9 cellular contexts compared by ENCODE assay signal in genomic region chr17:10198509-10199249, GRCh38. TPM values are rescaled to one million over a fixed set of nuclear protein-coding genes. Genes with fewer than 3 reads are reported as not detected.
DNase-seq lines count a peak whose midpoint lies in the region; ATAC-seq, FAIRE-seq and TF ChIP-seq lines count a peak whose summit lies in the region.
"Had no signal": no experiment of that assay in that cellular context is flagged by ENCODE, and none has a peak within 500 bp of the region (broad histone marks: within the 10 kb centered on the region; RNA-seq: fewer than 3 reads in every experiment).

GAS7 (minus strand) TSS chr17:10198606.

- no peaks in the 10 kb centered on the region for H3K9me2 ChIP-seq in neural cell (ENCODE audit: insufficient read depth, low read length)

- TF ChIP-seq EP300 in neural cell (conservative IDR thresholded peaks at IDR 0.05; ENCODE audit: poor library complexity, severe bottlenecking): no peak

- H3K4me3 ChIP-seq in fibroblast of pulmonary artery (replicated peaks; ENCODE audit: low read depth, low read length): peak within 1 kb of the TSS; percentile 52
- H3K4me3 ChIP-seq in neural cell (ENCODE audit: low read length): peak within 1 kb of the TSS; percentile 83

- no peaks in the 10 kb centered on the region for H3K79me2 ChIP-seq in neural cell (replicated peaks; ENCODE audit: insufficient read depth, low read length)

- H3K27me3 ChIP-seq in neural cell (ENCODE audit: insufficient read depth, low read depth, low read length): no peaks in the 10 kb centered on the region

- ATAC-seq in HG03066 (IDR thresholded peaks at IDR 0.05; ENCODE audit: low read depth, unreplicated experiment) (peak; percentile 68), HG03469 (IDR thresholded peaks at IDR 0.05; ENCODE audit: unreplicated experiment) (no peak)
- ATAC-seq: Panc1 had no signal

- peak within 1 kb of the TSS; percentile 71 for H3K9ac ChIP-seq in neural cell (ENCODE audit: low read length)

- peak within 1 kb of the TSS; percentile 44 for H3K4me2 ChIP-seq in neural cell (ENCODE audit: low read length)

- H2AFZ ChIP-seq in neural cell (ENCODE audit: low read depth, low read length): peak within 1 kb of the TSS; percentile 89

- H3K9me3 ChIP-seq in neural cell (ENCODE audit: low read length): peaks cover under 1% of the 10 kb centered on the region

- no peak for FAIRE-seq in urothelium cell line (lab: Jason Lieb, UNC)

- DNase-seq in GM10266 (ENCODE audit: extremely low spot score) (peak; percentile 80), fibroblast of pulmonary artery (ENCODE audit: low read depth) (peak; percentile 16), urothelium cell line (ENCODE audit: low spot score) (peak; percentile 77), NCI-H1930 (lab: John Stamatoyannopoulos, UW) (no peak)
- DNase-seq in activated CD8-positive, alpha-beta memory T cell treated with anti-CD3 and anti-CD28 coated beads, Interleukin-2, amount 50 U/mL, for 1 hour (ENCODE audit: extremely low read depth): peak; percentile 36

- no peaks in the 10 kb centered on the region for H3K36me3 ChIP-seq in neural cell (ENCODE audit: insufficient read depth, low read length)

- TF ChIP-seq CTCF in GM10266 (IDR thresholded peaks at IDR 0.05; ENCODE audit: control insufficient read depth, insufficient read depth, low read depth, missing control alignments): no peak
- TF ChIP-seq CTCF in fibroblast of pulmonary artery (IDR thresholded peaks at IDR 0.05; ENCODE audit: low read length, missing control alignments): no peak
- TF ChIP-seq CTCF in neural cell (IDR thresholded peaks at IDR 0.05; ENCODE audit: poor library complexity, severe bottlenecking): peak; percentile 19

- TF ChIP-seq RAD21 in neural cell (conservative IDR thresholded peaks at IDR 0.05): no peak

- no peaks in the 10 kb centered on the region for H3F3A ChIP-seq in neural cell (ENCODE audit: insufficient read depth, low read length, poor library complexity, severe bottlenecking)

- no peaks in the 10 kb centered on the region for H4K20me1 ChIP-seq in neural cell (ENCODE audit: insufficient read depth)

- peak within 1 kb of the TSS; percentile 28 for H3K27ac ChIP-seq in neural cell (ENCODE audit: low read length)

TF ChIP-seq in neural cell, 6 proteins besides CTCF, POLR2A, EP300 and RAD21:
- TF ChIP-seq SMC3 (conservative IDR thresholded peaks at IDR 0.05; ENCODE audit: poor library complexity): peak; percentile 38
- TF ChIP-seq EZH2 (IDR thresholded peaks at IDR 0.05; ENCODE audit: borderline replicate concordance, insufficient read depth, low read length, poor library complexity, severe bottlenecking): no peak
- TF ChIP-seq, protein P1, sequence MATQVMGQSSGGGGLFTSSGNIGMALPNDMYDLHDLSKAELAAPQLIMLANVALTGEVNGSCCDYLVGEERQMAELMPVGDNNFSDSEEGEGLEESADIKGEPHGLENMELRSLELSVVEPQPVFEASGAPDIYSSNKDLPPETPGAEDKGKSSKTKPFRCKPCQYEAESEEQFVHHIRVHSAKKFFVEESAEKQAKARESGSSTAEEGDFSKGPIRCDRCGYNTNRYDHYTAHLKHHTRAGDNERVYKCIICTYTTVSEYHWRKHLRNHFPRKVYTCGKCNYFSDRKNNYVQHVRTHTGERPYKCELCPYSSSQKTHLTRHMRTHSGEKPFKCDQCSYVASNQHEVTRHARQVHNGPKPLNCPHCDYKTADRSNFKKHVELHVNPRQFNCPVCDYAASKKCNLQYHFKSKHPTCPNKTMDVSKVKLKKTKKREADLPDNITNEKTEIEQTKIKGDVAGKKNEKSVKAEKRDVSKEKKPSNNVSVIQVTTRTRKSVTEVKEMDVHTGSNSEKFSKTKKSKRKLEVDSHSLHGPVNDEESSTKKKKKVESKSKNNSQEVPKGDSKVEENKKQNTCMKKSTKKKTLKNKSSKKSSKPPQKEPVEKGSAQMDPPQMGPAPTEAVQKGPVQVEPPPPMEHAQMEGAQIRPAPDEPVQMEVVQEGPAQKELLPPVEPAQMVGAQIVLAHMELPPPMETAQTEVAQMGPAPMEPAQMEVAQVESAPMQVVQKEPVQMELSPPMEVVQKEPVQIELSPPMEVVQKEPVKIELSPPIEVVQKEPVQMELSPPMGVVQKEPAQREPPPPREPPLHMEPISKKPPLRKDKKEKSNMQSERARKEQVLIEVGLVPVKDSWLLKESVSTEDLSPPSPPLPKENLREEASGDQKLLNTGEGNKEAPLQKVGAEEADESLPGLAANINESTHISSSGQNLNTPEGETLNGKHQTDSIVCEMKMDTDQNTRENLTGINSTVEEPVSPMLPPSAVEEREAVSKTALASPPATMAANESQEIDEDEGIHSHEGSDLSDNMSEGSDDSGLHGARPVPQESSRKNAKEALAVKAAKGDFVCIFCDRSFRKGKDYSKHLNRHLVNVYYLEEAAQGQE (IDR thresholded peaks at IDR 0.05; ENCODE audit: borderline replicate concordance): no peak
- TF ChIP-seq MXI1 (conservative IDR thresholded peaks at IDR 0.05; ENCODE audit: poor library complexity, severe bottlenecking): peak; percentile 17

RNA-seq across cellular contexts. Expression of gene GAS7, which starts in this region (rescaled TPM):
- 23.6 and 30.9 TPM in 2 replicates for polyA plus RNA-seq in neural cell
- polyA minus RNA-seq in neural cell: 79.6 and 85.5 TPM in 2 replicates

Comparison
In these comparisons a context has a peak if more than half of its experiments do, and no peak if none do; other contexts are left out.
1. DNase-seq: peak in GM10266 (single experiment), activated CD8-positive, alpha-beta memory T cell treated with anti-CD3 and anti-CD28 coated beads, Interleukin-2, amount 50 U/mL, for 1 hour (single experiment), fibroblast of pulmonary artery (single experiment) and urothelium cell line (single experiment); none in NCI-H1930 (0 of 2).